15 cellular contexts compared by ENCODE assay signal in the genomic region with DNA sequence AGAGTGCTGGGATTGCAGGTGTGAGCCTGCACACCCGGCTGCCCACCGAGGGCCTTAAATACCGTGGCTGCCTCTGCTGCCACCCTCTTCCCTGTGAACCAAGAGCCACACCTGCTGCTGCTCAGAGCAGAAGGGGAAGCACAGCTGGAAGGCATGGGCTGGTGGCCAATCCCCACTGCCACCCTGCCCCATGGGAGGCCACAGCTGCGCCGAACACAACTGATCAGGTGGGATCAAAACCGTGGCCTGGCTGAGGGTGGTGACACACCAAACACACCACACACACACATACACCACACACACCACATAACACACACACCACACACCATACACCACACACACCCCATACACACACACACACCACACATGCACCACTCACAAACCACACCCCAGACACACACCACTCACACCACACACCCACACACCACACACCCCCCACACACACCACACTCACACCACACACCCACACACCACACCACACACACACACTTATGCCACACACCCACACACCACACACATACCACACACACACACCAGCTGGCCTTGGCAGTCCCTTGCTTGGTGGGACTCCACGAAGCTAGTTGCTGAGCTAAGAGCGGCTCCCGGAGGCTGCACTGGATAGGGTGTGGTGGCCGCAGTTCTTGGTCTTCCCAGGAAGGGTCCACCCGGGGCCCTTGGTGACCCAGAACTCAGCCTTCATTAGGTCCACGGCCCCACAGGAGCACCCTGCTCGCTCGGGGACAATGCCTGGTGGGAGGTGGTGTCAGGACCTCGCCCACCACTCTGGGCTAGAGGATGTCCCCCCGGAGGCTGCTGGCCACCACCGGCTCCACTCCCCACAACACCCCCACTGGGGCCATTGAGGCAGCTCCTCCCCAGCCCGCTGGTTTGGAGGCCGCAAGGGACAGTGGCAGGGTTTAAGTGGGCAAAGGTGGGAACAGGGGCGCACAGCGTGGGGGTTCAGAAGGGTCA. TPM values are rescaled to one million over a fixed set of nuclear protein-coding genes. Genes with fewer than 3 reads are reported as not detected.
A peak's percentile ranks its signal among the peaks of the same experiment; 100 is the strongest.
DNase-seq lines count a peak whose midpoint lies in the region; ATAC-seq and TF ChIP-seq lines count a peak whose summit lies in the region.
"Had no signal": no experiment of that assay in that cellular context is flagged by ENCODE, and none has a peak within 500 bp of the region (broad histone marks: within the 10 kb centered on the region; RNA-seq: fewer than 3 reads in every experiment).

No MANE protein-coding gene starts in this region.

- H3K4me3 ChIP-seq in RWPE2 (ENCODE audit: severe bottlenecking) (no peak overlapping the region), osteoblast (ENCODE audit: insufficient read depth, low read length) (no peak overlapping the region)
- H3K4me3 ChIP-seq: upper lobe of right lung had no signal

- H2AFZ ChIP-seq in osteoblast (ENCODE audit: low read length), result no peak overlapping the region

- TF ChIP-seq CTCF in RWPE2 (IDR thresholded peaks at IDR 0.05; ENCODE audit: poor library complexity, severe bottlenecking), result no peak
- TF ChIP-seq CTCF in osteoblast (IDR thresholded peaks at IDR 0.05; ENCODE audit: extremely low read depth, low read depth, low read length), result no peak

- H3K27me3 ChIP-seq in RWPE2 (ENCODE audit: insufficient read depth, poor library complexity, severe bottlenecking) (no peaks in the 10 kb centered on the region), osteoblast (ENCODE audit: insufficient read depth, low read length) (no peaks in the 10 kb centered on the region)
- H3K27me3 ChIP-seq: upper lobe of right lung had no signal

- no peaks in the 10 kb centered on the region for H3K9me3 Mint-ChIP-seq in T-helper 1 cell treated with Interleukin-12 subunit alpha and Interleukin-12 subunit beta and Interleukin-4 antibody, amounts not matched to agents 30 μg/mL and 1 μg/mL, for 36 hours

- no peaks in the 10 kb centered on the region for H3K79me2 ChIP-seq in osteoblast (ENCODE audit: insufficient read depth, low read length)

- DNase-seq in T-helper 1 cell, result no peak
- DNase-seq in MV-4-11 (lab: John Stamatoyannopoulos, UW), result peak; percentile 50
- no peak for DNase-seq in RWPE2 (ENCODE audit: low spot score)
- peak; percentile 55 for DNase-seq in osteoblast (ENCODE audit: insufficient read length, low spot score, missing footprints)
- DNase-seq in inferior parietal cortex (ENCODE audit: extremely low spot score), result no peak
- no peak for DNase-seq in H4 (ENCODE audit: low spot score)
- DNase-seq: kidney, NCI-H774, SIG-M5, upper lobe of right lung had no signal

- H3K36me3 ChIP-seq in RWPE2 (ENCODE audit: low read depth) (0 out of 2 replicates have a peak, but pooled peaks cover 6% of the 10 kb centered on the region), osteoblast (ENCODE audit: insufficient read depth, low read length) (no peaks in the 10 kb centered on the region)
- H3K36me3 ChIP-seq: upper lobe of right lung had no signal

- ATAC-seq in RWPE2 (ENCODE audit: low read depth) (peak; percentile 45; the same call in 2 of the 3 replicates), GM19035 (IDR thresholded peaks at IDR 0.05; ENCODE audit: unreplicated experiment) (no peak)
- ATAC-seq: upper lobe of right lung had no signal

- H3K27ac Mint-ChIP-seq in T-helper 1 cell treated with Interleukin-12 subunit alpha and Interleukin-12 subunit beta and Interleukin-4 antibody, amounts not matched to agents 30 μg/mL and 1 μg/mL, for 36 hours, result peak overlapping the region; percentile 72
- H3K27ac Mint-ChIP-seq: activated naive CD8-positive, alpha-beta T cell had no signal

- H3K36me3 Mint-ChIP-seq in T-helper 1 cell treated with Interleukin-12 subunit alpha and Interleukin-12 subunit beta and Interleukin-4 antibody, amounts not matched to agents 30 μg/mL and 1 μg/mL, for 36 hours (ENCODE audit: low read depth), result no peaks in the 10 kb centered on the region
- H3K36me3 Mint-ChIP-seq: activated naive CD8-positive, alpha-beta T cell had no signal

- H3K27ac ChIP-seq in RWPE2 (ENCODE audit: poor library complexity, severe bottlenecking), result no peak overlapping the region
- no peak overlapping the region for H3K27ac ChIP-seq in osteoblast (ENCODE audit: low read depth, low read length)
- H3K27ac ChIP-seq: HL-60, upper lobe of right lung had no signal

- no peak overlapping the region for H3K4me2 ChIP-seq in osteoblast (ENCODE audit: insufficient read depth, low read length)

- no peaks in the 10 kb centered on the region for H3K4me1 ChIP-seq in RWPE2 (ENCODE audit: insufficient read depth, poor library complexity, severe bottlenecking)
- peaks cover 10% of the 10 kb centered on the region for H3K4me1 ChIP-seq in osteoblast (ENCODE audit: insufficient read depth, low read length)
- H3K4me1 ChIP-seq: upper lobe of right lung had no signal

- no peaks in the 10 kb centered on the region for H3K27me3 Mint-ChIP-seq in T-helper 1 cell treated with Interleukin-12 subunit alpha and Interleukin-12 subunit beta and Interleukin-4 antibody, amounts not matched to agents 30 μg/mL and 1 μg/mL, for 36 hours (ENCODE audit: low read depth)
- H3K27me3 Mint-ChIP-seq: activated naive CD8-positive, alpha-beta T cell had no signal

- no peaks in the 10 kb centered on the region for H3K4me1 Mint-ChIP-seq in T-helper 1 cell treated with Interleukin-12 subunit alpha and Interleukin-12 subunit beta and Interleukin-4 antibody, amounts not matched to agents 30 μg/mL and 1 μg/mL, for 36 hours (ENCODE audit: low read depth)

- H4K20me1 ChIP-seq in osteoblast (ENCODE audit: insufficient read depth, low read length), result peaks cover 4% of the 10 kb centered on the region

- no peak overlapping the region for H3K4me3 Mint-ChIP-seq in T-helper 1 cell treated with Interleukin-12 subunit alpha and Interleukin-12 subunit beta and Interleukin-4 antibody, amounts not matched to agents 30 μg/mL and 1 μg/mL, for 36 hours
- H3K4me3 Mint-ChIP-seq: activated naive CD8-positive, alpha-beta T cell had no signal

- H3K9me3 ChIP-seq in RWPE2 (ENCODE audit: severe bottlenecking) (no peaks in the 10 kb centered on the region), osteoblast (ENCODE audit: low read depth, low read length) (no peaks in the 10 kb centered on the region)
- H3K9me3 ChIP-seq: upper lobe of right lung had no signal

RNA-seq across cellular contexts. Expression of gene CEP131, which starts 14.9 kb away (rescaled TPM):
- total RNA-seq in osteoblast, result 7.7 and 8.7 TPM in 2 replicates
- total RNA-seq in H4 (2014; rRNA removed; shearing (Covaris generic)), result 5.3 and 11.3 TPM in 2 replicates

RNA-seq across cellular contexts. Expression of gene TEPSIN, which starts 31.0 kb away (rescaled TPM):
- 16.6 and 18.0 TPM in 2 replicates for total RNA-seq in osteoblast
- 3.4 and 4.0 TPM in 2 replicates for total RNA-seq in H4 (2014; rRNA removed; shearing (Covaris generic))

RNA-seq across cellular contexts. Expression of gene NDUFAF8, which starts 31.2 kb away (rescaled TPM):
- 19.9 and 28.0 TPM in 2 replicates for total RNA-seq in osteoblast
- 47.4 and 77.7 TPM in 2 replicates for total RNA-seq in H4 (2014; rRNA removed; shearing (Covaris generic))

RNA-seq across cellular contexts. Expression of gene AATK, which starts 41.9 kb away (rescaled TPM):
- under 0.01 TPM in 1 of 2 replicates, not detected in the other for total RNA-seq in osteoblast
- total RNA-seq in H4 (2014; rRNA removed; shearing (Covaris generic)), result 0.08 and 0.33 TPM in 2 replicates

RNA-seq across cellular contexts. Expression of gene PVALEF, which starts 42.6 kb away (rescaled TPM):
- not detected in 2 replicates for total RNA-seq in osteoblast
- total RNA-seq in H4 (2014; rRNA removed; shearing (Covaris generic)), result not detected in 2 replicates
- total RNA-seq: kidney, pulmonary artery endothelial cell, upper lobe of right lung had no signal

Comparison
In these comparisons a context has a peak if more than half of its experiments do, and no peak if none do; other contexts are left out.
1. DNase-seq: peak in MV-4-11 (single experiment) and osteoblast (single experiment); none in T-helper 1 cell (0 of 5), RWPE2 (single experiment), inferior parietal cortex (single experiment) and H4 (single experiment).